Comparison of ENCODE assay signal across 25 cellular contexts in the genomic region with DNA sequence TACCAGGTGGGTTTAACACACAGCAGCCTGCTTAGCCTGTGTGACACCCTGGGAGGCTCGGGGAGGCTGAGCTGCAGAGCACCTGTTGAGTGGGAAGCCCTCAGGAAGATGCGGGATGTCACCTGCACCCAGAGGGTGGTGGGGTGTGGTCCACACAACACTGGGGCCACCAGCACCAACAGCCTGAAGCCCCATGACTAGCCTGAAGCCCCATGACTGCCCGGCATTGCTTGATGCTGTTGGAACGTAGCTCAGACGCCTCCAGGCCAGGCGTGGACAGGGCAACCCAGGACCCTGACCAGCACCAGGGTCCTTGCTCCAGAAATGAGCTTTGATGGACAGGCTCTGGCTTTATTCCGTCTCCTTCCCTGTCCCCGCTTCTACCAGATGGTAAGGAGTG.
A peak's percentile ranks its signal among the peaks of the same experiment; 100 is the strongest.
DNase-seq lines count a peak whose midpoint lies in the region; ATAC-seq and TF ChIP-seq lines count a peak whose summit lies in the region.
"Had no signal": no experiment of that assay in that cellular context is flagged by ENCODE, and none has a peak within 500 bp of the region (broad histone marks: within the 10 kb centered on the region; RNA-seq: fewer than 3 reads in every experiment).

No MANE protein-coding gene starts in this region.

- H3K27me3 ChIP-seq in left ventricle myocardium inferior (ENCODE audit: low read depth) (peaks cover 73% of the 10 kb centered on the region), osteoblast (ENCODE audit: insufficient read depth, low read length) (no peaks in the 10 kb centered on the region)
- H3K27me3 ChIP-seq: BLaER1 treated with 17β-estradiol and CSF1 and Interleukin-3, amounts not matched to agents 10 nM and 100 nM; dorsolateral prefrontal cortex; tibial nerve had no signal

- H3K9me3 ChIP-seq in left ventricle myocardium inferior (replicated peaks): peaks cover 21% of the 10 kb centered on the region
- H3K9me3 ChIP-seq in osteoblast (ENCODE audit: low read depth, low read length): no peaks in the 10 kb centered on the region
- H3K9me3 ChIP-seq: mucosa of descending colon, neutrophil had no signal

- peak overlapping the region; percentile 74 for H3K4me2 ChIP-seq in osteoblast (ENCODE audit: insufficient read depth, low read length)
- H3K4me2 ChIP-seq: BLaER1 treated with 17β-estradiol and CSF1 and Interleukin-3, amounts not matched to agents 10 nM and 100 nM; KMS-11 had no signal

- no peak overlapping the region for H2AFZ ChIP-seq in osteoblast (ENCODE audit: low read length)

- DNase-seq in left ventricle myocardium inferior (peak; percentile 9), left ventricle myocardium superior (no peak), coronary artery (ENCODE audit: low spot score) (no peak), osteoblast (ENCODE audit: insufficient read length, low spot score, missing footprints) (peak; percentile 71), head of caudate nucleus (no peak)
- DNase-seq: activated CD4-positive, alpha-beta T cell treated with anti-CD3 and anti-CD28 coated beads, Interleukin-2, amount 50 U/mL, for 48 hours; activated CD4-positive, CD25-positive, alpha-beta regulatory T cell; activated effector memory CD4-positive, alpha-beta T cell treated with Interleukin-2 at 50 U/mL for 16 hours; dorsolateral prefrontal cortex; H7; heart right ventricle; NCI-H1694; NCI-H2171; NCI-H524 treated with DMSO at 0.1 percent for 48 hours; stimulated activated CD4-positive, alpha-beta T cell treated with anti-CD3 and anti-CD28 coated beads, Interleukin-4, amount 100 ng/mL, for 4 hours; stimulated activated naive CD8-positive, alpha-beta T cell treated with anti-CD3 and anti-CD28 coated beads, Interleukin-15, Interleukin-2, amounts not matched to agents 100 U/mL and 50 U/mL, for 24 hours; T-helper 9 cell had no signal

- H3K36me3 ChIP-seq in left ventricle myocardium inferior (no peaks in the 10 kb centered on the region), osteoblast (ENCODE audit: insufficient read depth, low read length) (no peaks in the 10 kb centered on the region)
- H3K36me3 ChIP-seq: BLaER1 treated with 17β-estradiol and CSF1 and Interleukin-3, amounts not matched to agents 10 nM and 100 nM; heart right ventricle; neutrophil; tibial nerve had no signal

- H3K27ac ChIP-seq in left ventricle myocardium inferior (replicated peaks): no peak overlapping the region
- H3K27ac ChIP-seq in coronary artery: peak overlapping the region; percentile 24 to 75
- H3K27ac ChIP-seq in osteoblast (ENCODE audit: low read depth, low read length): peak overlapping the region; percentile 99
- H3K27ac ChIP-seq: BLaER1 treated with 17β-estradiol and CSF1 and Interleukin-3, amounts not matched to agents 10 nM and 100 nM; KMS-11; neutrophil had no signal

- ATAC-seq in left ventricle myocardium superior: no peak
- ATAC-seq in HG02970 (IDR thresholded peaks at IDR 0.05; ENCODE audit: low FRiP score, unreplicated experiment): no peak
- ATAC-seq in GM21825 (IDR thresholded peaks at IDR 0.05; ENCODE audit: unreplicated experiment): no peak
- no peak for ATAC-seq in HG03135 (IDR thresholded peaks at IDR 0.05; ENCODE audit: unreplicated experiment)
- ATAC-seq: mucosa of descending colon; stimulated activated naive CD8-positive, alpha-beta T cell treated with anti-CD3 and anti-CD28 coated beads, Interleukin-15, Interleukin-2, amounts not matched to agents 100 U/mL and 50 U/mL, for 24 hours had no signal

- H3K4me1 ChIP-seq in left ventricle myocardium inferior (no peaks in the 10 kb centered on the region), osteoblast (ENCODE audit: insufficient read depth, low read length) (peaks cover 64% of the 10 kb centered on the region)
- H3K4me1 ChIP-seq: BLaER1 treated with 17β-estradiol and CSF1 and Interleukin-3, amounts not matched to agents 10 nM and 100 nM had no signal

- TF ChIP-seq CTCF in left ventricle myocardium inferior (IDR thresholded peaks at IDR 0.05; ENCODE audit: borderline replicate concordance) (no peak), coronary artery (IDR thresholded peaks at IDR 0.05) (no peak), osteoblast (IDR thresholded peaks at IDR 0.05; ENCODE audit: extremely low read depth, low read depth, low read length) (no peak)

- no peak overlapping the region for H3K4me3 ChIP-seq in left ventricle myocardium inferior
- H3K4me3 ChIP-seq in coronary artery: no peak overlapping the region
- no peak overlapping the region for H3K4me3 ChIP-seq in osteoblast (ENCODE audit: insufficient read depth, low read length)
- H3K4me3 ChIP-seq: BLaER1 treated with 17β-estradiol and CSF1 and Interleukin-3, amounts not matched to agents 10 nM and 100 nM; dorsolateral prefrontal cortex; heart right ventricle; mucosa of descending colon; tibial nerve had no signal

- intact Hi-C loops in left ventricle myocardium inferior (cut with micrococcal nuclease): no loop called here
- intact Hi-C loops in left ventricle myocardium superior (cut with micrococcal nuclease): no loop called here
- intact Hi-C loops in head of caudate nucleus (cut with DNase I): no loop called here

- no peaks in the 10 kb centered on the region for H4K20me1 ChIP-seq in osteoblast (ENCODE audit: insufficient read depth, low read length)
- H4K20me1 ChIP-seq: BLaER1 treated with 17β-estradiol and CSF1 and Interleukin-3, amounts not matched to agents 10 nM and 100 nM had no signal

- no peaks in the 10 kb centered on the region for H3K79me2 ChIP-seq in osteoblast (ENCODE audit: insufficient read depth, low read length)

Comparison
In these comparisons a context has a peak if more than half of its experiments do, and no peak if none do; other contexts are left out.
1. DNase-seq: peak in left ventricle myocardium inferior (single experiment) and osteoblast (single experiment); none in left ventricle myocardium superior (single experiment), coronary artery (single experiment) and head of caudate nucleus (0 of 42).